Comparison of ENCODE assay signal across 20 cellular contexts in genomic region chr7:3657201-3657600, GRCh38.
"Had no signal": no experiment of that assay in that cellular context is flagged by ENCODE, and none has a peak within 500 bp of the region (broad histone marks: within the 10 kb centered on the region; RNA-seq: fewer than 3 reads in every experiment).

No MANE protein-coding gene starts in this region.

- H3K36me3 Mint-ChIP-seq: immature natural killer cell, memory B cell, natural killer cell had no signal

- H3K27me3 ChIP-seq: colonic mucosa, esophagus squamous epithelium, gastroesophageal sphincter, left lung, right atrium auricular region, sigmoid colon, suprapubic skin, thyroid gland, upper lobe of left lung, uterus had no signal

- H3K4me1 ChIP-seq: colonic mucosa, esophagus squamous epithelium, gastroesophageal sphincter, left lung, lower lobe of right lung, right atrium auricular region, sigmoid colon, suprapubic skin, thyroid gland, upper lobe of left lung, uterus had no signal

- H3K4me2 ChIP-seq: smooth muscle cell had no signal

- H3K4me3 Mint-ChIP-seq: immature natural killer cell, memory B cell, natural killer cell had no signal

- H3K36me3 ChIP-seq: colonic mucosa, esophagus squamous epithelium, gastroesophageal sphincter, left lung, lower lobe of right lung, right atrium auricular region, sigmoid colon, suprapubic skin, thyroid gland, upper lobe of left lung, uterus had no signal

- H3K27ac ChIP-seq: colonic mucosa, esophagus squamous epithelium, gastroesophageal sphincter, left lung, lower lobe of right lung, right atrium auricular region, sigmoid colon, suprapubic skin, thyroid gland, upper lobe of left lung, uterus had no signal

- H3K9me3 Mint-ChIP-seq: immature natural killer cell, memory B cell, natural killer cell had no signal

- H3K27ac Mint-ChIP-seq: immature natural killer cell, memory B cell, natural killer cell had no signal

- ATAC-seq: gastroesophageal sphincter; left lung; lower lobe of right lung; natural killer cell; stimulated activated naive CD8-positive, alpha-beta T cell treated with anti-CD3 and anti-CD28 coated beads, Interleukin-15, Interleukin-2, amounts not matched to agents 100 U/mL and 50 U/mL, for 24 hours had no signal

- DNase-seq: colonic mucosa; dermis blood vessel endothelial cell; esophagus squamous epithelium; foreskin fibroblast; immature natural killer cell; left lung; lower lobe of right lung; natural killer cell; posterior cingulate gyrus; sigmoid colon; stimulated activated CD4-positive, alpha-beta T cell treated with anti-CD3 and anti-CD28 coated beads, Interleukin-2, amount 100 ng/mL, for 48 hours; stimulated activated naive CD8-positive, alpha-beta T cell treated with anti-CD3 and anti-CD28 coated beads, Interleukin-15, Interleukin-2, amounts not matched to agents 100 U/mL and 50 U/mL, for 24 hours; thyroid gland; upper lobe of left lung; uterus had no signal

- H3K9me3 ChIP-seq: colonic mucosa, esophagus squamous epithelium, gastroesophageal sphincter, left lung, lower lobe of right lung, right atrium auricular region, sigmoid colon, suprapubic skin, thyroid gland, upper lobe of left lung, uterus had no signal

- H3K4me1 Mint-ChIP-seq: immature natural killer cell, natural killer cell had no signal

- H3K4me3 ChIP-seq: colonic mucosa, esophagus squamous epithelium, gastroesophageal sphincter, left lung, lower lobe of right lung, right atrium auricular region, sigmoid colon, smooth muscle cell, suprapubic skin, thyroid gland, upper lobe of left lung, uterus had no signal
